Comparison of ENCODE assay signal across 13 cellular contexts in genomic region chr12:89472508-89472907, GRCh38. TPM values are rescaled to one million over a fixed set of nuclear protein-coding genes. Genes with fewer than 3 reads are reported as not detected.
DNase-seq lines count a peak whose midpoint lies in the region; ATAC-seq and TF ChIP-seq lines count a peak whose summit lies in the region.
"Had no signal": no experiment of that assay in that cellular context is flagged by ENCODE, and none has a peak within 500 bp of the region (broad histone marks: within the 10 kb centered on the region; RNA-seq: fewer than 3 reads in every experiment).

No MANE protein-coding gene starts in this region.

- H3K27me3 ChIP-seq in GM06990 (replicated peaks; ENCODE audit: control insufficient read depth, insufficient read depth, low read length) (no peaks in the 10 kb centered on the region), osteoblast (ENCODE audit: insufficient read depth, low read length) (no peaks in the 10 kb centered on the region)

- H3K4me1 ChIP-seq in osteoblast (ENCODE audit: insufficient read depth, low read length), result peaks cover 18% of the 10 kb centered on the region

- H3K79me2 ChIP-seq in osteoblast (ENCODE audit: insufficient read depth, low read length), result no peaks in the 10 kb centered on the region

- DNase-seq in GM06990 (ENCODE audit: extremely low read depth, insufficient read length), result peak; percentile 32
- DNase-seq in RPMI7951 (ENCODE audit: low read depth), result peak; percentile 49
- DNase-seq in dedifferentiated amniotic fluid mesenchymal stem cell (ENCODE audit: extremely low spot score), result peak; percentile 30
- DNase-seq in osteoblast (ENCODE audit: insufficient read length, low spot score, missing footprints), result no peak
- DNase-seq in HK-2 (ENCODE audit: unreplicated experiment), result no peak
- DNase-seq: activated CD4-positive, alpha-beta T cell treated with anti-CD3 and anti-CD28 coated beads, Interleukin-2, amount 50 U/mL, for 4 hours; dermis blood vessel endothelial cell; left colon; MM.1S; naive thymus-derived CD8-positive, alpha-beta T cell; NCI-H2171 had no signal

- no peaks in the 10 kb centered on the region for H3K9me3 ChIP-seq in osteoblast (ENCODE audit: low read depth, low read length)

- ATAC-seq in HG03135 (IDR thresholded peaks at IDR 0.05; ENCODE audit: unreplicated experiment), result no peak
- ATAC-seq in HG03175 (IDR thresholded peaks at IDR 0.05; ENCODE audit: unreplicated experiment), result no peak
- ATAC-seq: left colon; naive thymus-derived CD8-positive, alpha-beta T cell had no signal

- H4K20me1 ChIP-seq in osteoblast (ENCODE audit: insufficient read depth, low read length), result no peaks in the 10 kb centered on the region

- no peaks in the 10 kb centered on the region for H3K36me3 ChIP-seq in GM06990 (ENCODE audit: control insufficient read depth, insufficient read depth, low read length)
- no peaks in the 10 kb centered on the region for H3K36me3 ChIP-seq in osteoblast (ENCODE audit: insufficient read depth, low read length)

- TF ChIP-seq CTCF in GM06990 (IDR thresholded peaks at IDR 0.05; ENCODE audit: insufficient read depth, low read length, poor library complexity, severe bottlenecking) (no peak), osteoblast (IDR thresholded peaks at IDR 0.05; ENCODE audit: extremely low read depth, low read depth, low read length) (no peak)

- peak overlapping the region; percentile 53 for H3K27ac ChIP-seq in osteoblast (ENCODE audit: low read depth, low read length)

- H3K4me3 ChIP-seq in GM06990 (replicated peaks; ENCODE audit: low read depth, low read length) (no peak overlapping the region), osteoblast (ENCODE audit: insufficient read depth, low read length) (no peak overlapping the region)

- H2AFZ ChIP-seq in osteoblast (ENCODE audit: low read length), result peak overlapping the region; percentile 54

- peak overlapping the region; percentile 8 for H3K4me2 ChIP-seq in osteoblast (ENCODE audit: insufficient read depth, low read length)

RNA-seq across cellular contexts. Expression of gene GALNT4, which starts 52.1 kb away (rescaled TPM):
- total RNA-seq in RPMI7951 (2014; rRNA removed; shearing (Covaris generic)), result 5.3 and 6.9 TPM in 2 replicates
- 9.4 and 11.5 TPM in 2 replicates for total RNA-seq in osteoblast

RNA-seq across cellular contexts. Expression of gene POC1B, which starts 53.3 kb away (rescaled TPM):
- total RNA-seq in RPMI7951 (2014; rRNA removed; shearing (Covaris generic)), result 10.7 and 19.9 TPM in 2 replicates
- total RNA-seq in osteoblast, result 10.9 and 24.8 TPM in 2 replicates

Comparison
In these comparisons a context has a peak if more than half of its experiments do, and no peak if none do; other contexts are left out.
1. DNase-seq: peak in GM06990 (single experiment), RPMI7951 (single experiment) and dedifferentiated amniotic fluid mesenchymal stem cell (single experiment); none in osteoblast (single experiment) and HK-2 (single experiment).